2 cellular contexts compared by ENCODE assay signal in genomic region chr18:6377473-6377872, GRCh38. TPM values are rescaled to one million over a fixed set of nuclear protein-coding genes. Genes with fewer than 3 reads are reported as not detected.
"Had no signal": no experiment of that assay in that cellular context is flagged by ENCODE, and none has a peak within 500 bp of the region (broad histone marks: within the 10 kb centered on the region; RNA-seq: fewer than 3 reads in every experiment).

No MANE protein-coding gene starts in this region.

RNA-seq across cellular contexts. Expression of gene L3MBTL4, which starts 37.2 kb away (rescaled TPM):
- total RNA-seq: fibroblast of villous mesenchyme had no signal
- polyA plus RNA-seq: endothelial cell of umbilical vein had no signal
